Comparison of ENCODE assay signal across 1 cellular context in the genomic region with DNA sequence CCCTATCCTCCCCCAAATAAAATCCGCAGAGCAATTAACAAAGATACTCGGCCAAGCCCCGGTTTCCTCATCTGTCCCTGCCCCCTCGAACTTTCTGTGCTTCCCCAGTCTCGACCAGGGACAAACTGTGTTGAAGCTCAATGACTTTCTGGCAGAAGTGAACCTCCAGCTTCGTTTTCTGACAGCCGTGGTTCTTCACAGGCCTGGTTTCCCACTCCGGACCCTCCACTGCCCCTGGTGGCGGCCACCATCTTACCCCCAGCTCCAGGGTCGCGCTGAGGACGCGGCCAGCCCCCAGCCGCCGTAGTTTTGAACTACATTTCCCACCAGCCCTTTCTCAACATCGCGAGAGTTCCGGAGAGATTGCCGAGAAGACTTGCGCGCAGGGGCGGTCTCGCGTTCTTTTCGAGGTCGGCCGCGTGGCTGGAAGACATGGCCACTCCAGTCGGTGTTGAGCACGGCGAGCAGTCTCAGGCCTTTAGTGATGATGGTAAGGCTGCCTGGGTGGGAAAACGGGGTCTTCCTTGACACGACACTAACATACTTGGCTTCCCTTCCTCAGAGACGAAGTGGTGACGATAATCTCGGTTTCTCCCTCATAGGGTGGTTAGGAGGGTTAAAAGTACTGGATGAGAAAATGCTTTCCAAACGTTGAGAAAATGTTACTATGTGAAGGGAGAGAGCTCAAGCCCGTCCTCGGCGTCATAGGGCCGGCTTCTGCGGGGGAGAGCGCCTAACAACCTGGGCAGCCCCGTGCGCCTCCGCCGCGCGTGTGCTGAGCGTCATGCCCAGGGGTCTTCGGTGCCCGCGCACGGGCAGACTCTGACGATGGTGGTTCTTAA.
A peak's percentile ranks its signal among the peaks of the same experiment; 100 is the strongest.
TF ChIP-seq lines count a peak whose summit lies in the region.

No MANE protein-coding gene starts in this region.

TF ChIP-seq in HepG2, 621 proteins besides CTCF, POLR2A, EP300 and RAD21 (continued from another document and continues in another):
- TF ChIP-seq, protein P1, sequence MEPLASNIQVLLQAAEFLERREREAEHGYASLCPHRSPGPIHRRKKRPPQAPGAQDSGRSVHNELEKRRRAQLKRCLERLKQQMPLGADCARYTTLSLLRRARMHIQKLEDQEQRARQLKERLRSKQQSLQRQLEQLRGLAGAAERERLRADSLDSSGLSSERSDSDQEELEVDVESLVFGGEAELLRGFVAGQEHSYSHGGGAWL (CRISPR knock-in tag; IDR thresholded peaks at IDR 0.05) = peak; percentile 78; the same call in 1 of the 2 replicates
- TF ChIP-seq SP2 (CRISPR knock-in tag; IDR thresholded peaks at IDR 0.05) (peak; percentile 31; the same call in 1 of the 2 replicates), ZNF224 (CRISPR knock-in tag; IDR thresholded peaks at IDR 0.05) (peak; percentile 86), DMAP1 (CRISPR knock-in tag; IDR thresholded peaks at IDR 0.05) (peak; percentile 100), NR3C1 (CRISPR knock-in tag; IDR thresholded peaks at IDR 0.05) (no peak), ZNF496 (CRISPR knock-in tag; IDR thresholded peaks at IDR 0.05; ENCODE audit: insufficient replicate concordance) (no peak), ZNF672 (CRISPR knock-in tag; IDR thresholded peaks at IDR 0.05) (peak; percentile 87; the same call in 1 of the 2 replicates), ZNF138 (CRISPR knock-in tag; IDR thresholded peaks at IDR 0.05; ENCODE audit: low read depth) (peak; percentile 89; the same call in 1 of the 2 replicates), POGZ (CRISPR knock-in tag; IDR thresholded peaks at IDR 0.05) (no peak), BORCS8-MEF2B (CRISPR knock-in tag; IDR thresholded peaks at IDR 0.05) (peak; percentile 93), ZIK1 (CRISPR knock-in tag; IDR thresholded peaks at IDR 0.05; ENCODE audit: borderline replicate concordance, low read depth) (peak; percentile 85; the same call in 1 of the 2 replicates), MYNN (CRISPR knock-in tag; IDR thresholded peaks at IDR 0.05; ENCODE audit: low read depth) (peak; percentile 87), REL (CRISPR knock-in tag; conservative IDR thresholded peaks at IDR 0.05) (peak; percentile 81; the same call in 1 of the 2 replicates), TMF1 (CRISPR knock-in tag; IDR thresholded peaks at IDR 0.05; ENCODE audit: low read depth) (no peak; the same call in 1 of the 2 replicates), SRSF9 (IDR thresholded peaks at IDR 0.05; ENCODE audit: borderline replicate concordance, insufficient read depth, low read depth, low read length, poor library complexity, severe bottlenecking) (no peak), YEATS2 (CRISPR knock-in tag; IDR thresholded peaks at IDR 0.05; ENCODE audit: borderline replicate concordance) (peak; percentile 98), ZSCAN31 (CRISPR knock-in tag; IDR thresholded peaks at IDR 0.05; ENCODE audit: low read depth) (peak; percentile 89), ZNF136 (CRISPR knock-in tag; IDR thresholded peaks at IDR 0.05; ENCODE audit: low read depth) (no peak; the same call in 1 of the 2 replicates), FOXJ3 (CRISPR knock-in tag; IDR thresholded peaks at IDR 0.05; ENCODE audit: borderline replicate concordance) (0 out of 2 replicates have a peak, but pooled peaks have one; percentile 5), PHF20 (CRISPR knock-in tag; IDR thresholded peaks at IDR 0.05) (peak; percentile 21; the same call in 1 of the 2 replicates), ZNF569 (CRISPR knock-in tag; IDR thresholded peaks at IDR 0.05; ENCODE audit: borderline replicate concordance) (no peak), ARNT2 (CRISPR knock-in tag; IDR thresholded peaks at IDR 0.05; ENCODE audit: low read depth) (peak; percentile 100)
- TF ChIP-seq, protein P2, sequence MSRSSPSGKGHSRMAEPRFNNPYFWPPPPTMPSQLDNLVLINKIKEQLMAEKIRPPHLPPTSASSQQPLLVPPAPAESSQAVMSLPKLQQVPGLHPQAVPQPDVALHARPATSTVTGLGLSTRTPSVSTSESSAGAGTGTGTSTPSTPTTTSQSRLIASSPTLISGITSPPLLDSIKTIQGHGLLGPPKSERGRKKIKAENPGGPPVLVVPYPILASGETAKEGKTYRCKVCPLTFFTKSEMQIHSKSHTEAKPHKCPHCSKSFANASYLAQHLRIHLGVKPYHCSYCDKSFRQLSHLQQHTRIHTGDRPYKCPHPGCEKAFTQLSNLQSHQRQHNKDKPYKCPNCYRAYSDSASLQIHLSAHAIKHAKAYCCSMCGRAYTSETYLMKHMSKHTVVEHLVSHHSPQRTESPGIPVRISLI (CRISPR knock-in tag; IDR thresholded peaks at IDR 0.05; ENCODE audit: borderline replicate concordance) = no peak
- TF ChIP-seq, protein P3, sequence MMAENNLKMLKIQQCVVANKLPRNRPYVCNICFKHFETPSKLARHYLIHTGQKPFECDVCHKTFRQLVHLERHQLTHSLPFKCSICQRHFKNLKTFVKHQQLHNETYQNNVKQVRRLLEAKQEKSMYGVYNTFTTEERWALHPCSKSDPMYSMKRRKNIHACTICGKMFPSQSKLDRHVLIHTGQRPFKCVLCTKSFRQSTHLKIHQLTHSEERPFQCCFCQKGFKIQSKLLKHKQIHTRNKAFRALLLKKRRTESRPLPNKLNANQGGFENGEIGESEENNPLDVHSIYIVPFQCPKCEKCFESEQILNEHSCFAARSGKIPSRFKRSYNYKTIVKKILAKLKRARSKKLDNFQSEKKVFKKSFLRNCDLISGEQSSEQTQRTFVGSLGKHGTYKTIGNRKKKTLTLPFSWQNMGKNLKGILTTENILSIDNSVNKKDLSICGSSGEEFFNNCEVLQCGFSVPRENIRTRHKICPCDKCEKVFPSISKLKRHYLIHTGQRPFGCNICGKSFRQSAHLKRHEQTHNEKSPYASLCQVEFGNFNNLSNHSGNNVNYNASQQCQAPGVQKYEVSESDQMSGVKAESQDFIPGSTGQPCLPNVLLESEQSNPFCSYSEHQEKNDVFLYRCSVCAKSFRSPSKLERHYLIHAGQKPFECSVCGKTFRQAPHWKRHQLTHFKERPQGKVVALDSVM (CRISPR knock-in tag; IDR thresholded peaks at IDR 0.05) = no peak
- TF ChIP-seq, protein P4, sequence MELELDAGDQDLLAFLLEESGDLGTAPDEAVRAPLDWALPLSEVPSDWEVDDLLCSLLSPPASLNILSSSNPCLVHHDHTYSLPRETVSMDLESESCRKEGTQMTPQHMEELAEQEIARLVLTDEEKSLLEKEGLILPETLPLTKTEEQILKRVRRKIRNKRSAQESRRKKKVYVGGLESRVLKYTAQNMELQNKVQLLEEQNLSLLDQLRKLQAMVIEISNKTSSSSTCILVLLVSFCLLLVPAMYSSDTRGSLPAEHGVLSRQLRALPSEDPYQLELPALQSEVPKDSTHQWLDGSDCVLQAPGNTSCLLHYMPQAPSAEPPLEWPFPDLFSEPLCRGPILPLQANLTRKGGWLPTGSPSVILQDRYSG (CRISPR knock-in tag; IDR thresholded peaks at IDR 0.05) = no peak
- TF ChIP-seq, protein P5, sequence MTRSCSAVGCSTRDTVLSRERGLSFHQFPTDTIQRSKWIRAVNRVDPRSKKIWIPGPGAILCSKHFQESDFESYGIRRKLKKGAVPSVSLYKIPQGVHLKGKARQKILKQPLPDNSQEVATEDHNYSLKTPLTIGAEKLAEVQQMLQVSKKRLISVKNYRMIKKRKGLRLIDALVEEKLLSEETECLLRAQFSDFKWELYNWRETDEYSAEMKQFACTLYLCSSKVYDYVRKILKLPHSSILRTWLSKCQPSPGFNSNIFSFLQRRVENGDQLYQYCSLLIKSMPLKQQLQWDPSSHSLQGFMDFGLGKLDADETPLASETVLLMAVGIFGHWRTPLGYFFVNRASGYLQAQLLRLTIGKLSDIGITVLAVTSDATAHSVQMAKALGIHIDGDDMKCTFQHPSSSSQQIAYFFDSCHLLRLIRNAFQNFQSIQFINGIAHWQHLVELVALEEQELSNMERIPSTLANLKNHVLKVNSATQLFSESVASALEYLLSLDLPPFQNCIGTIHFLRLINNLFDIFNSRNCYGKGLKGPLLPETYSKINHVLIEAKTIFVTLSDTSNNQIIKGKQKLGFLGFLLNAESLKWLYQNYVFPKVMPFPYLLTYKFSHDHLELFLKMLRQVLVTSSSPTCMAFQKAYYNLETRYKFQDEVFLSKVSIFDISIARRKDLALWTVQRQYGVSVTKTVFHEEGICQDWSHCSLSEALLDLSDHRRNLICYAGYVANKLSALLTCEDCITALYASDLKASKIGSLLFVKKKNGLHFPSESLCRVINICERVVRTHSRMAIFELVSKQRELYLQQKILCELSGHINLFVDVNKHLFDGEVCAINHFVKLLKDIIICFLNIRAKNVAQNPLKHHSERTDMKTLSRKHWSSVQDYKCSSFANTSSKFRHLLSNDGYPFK (CRISPR knock-in tag; IDR thresholded peaks at IDR 0.05; ENCODE audit: borderline replicate concordance) = peak; percentile 92; the same call in 1 of the 2 replicates
- TF ChIP-seq, protein P6, sequence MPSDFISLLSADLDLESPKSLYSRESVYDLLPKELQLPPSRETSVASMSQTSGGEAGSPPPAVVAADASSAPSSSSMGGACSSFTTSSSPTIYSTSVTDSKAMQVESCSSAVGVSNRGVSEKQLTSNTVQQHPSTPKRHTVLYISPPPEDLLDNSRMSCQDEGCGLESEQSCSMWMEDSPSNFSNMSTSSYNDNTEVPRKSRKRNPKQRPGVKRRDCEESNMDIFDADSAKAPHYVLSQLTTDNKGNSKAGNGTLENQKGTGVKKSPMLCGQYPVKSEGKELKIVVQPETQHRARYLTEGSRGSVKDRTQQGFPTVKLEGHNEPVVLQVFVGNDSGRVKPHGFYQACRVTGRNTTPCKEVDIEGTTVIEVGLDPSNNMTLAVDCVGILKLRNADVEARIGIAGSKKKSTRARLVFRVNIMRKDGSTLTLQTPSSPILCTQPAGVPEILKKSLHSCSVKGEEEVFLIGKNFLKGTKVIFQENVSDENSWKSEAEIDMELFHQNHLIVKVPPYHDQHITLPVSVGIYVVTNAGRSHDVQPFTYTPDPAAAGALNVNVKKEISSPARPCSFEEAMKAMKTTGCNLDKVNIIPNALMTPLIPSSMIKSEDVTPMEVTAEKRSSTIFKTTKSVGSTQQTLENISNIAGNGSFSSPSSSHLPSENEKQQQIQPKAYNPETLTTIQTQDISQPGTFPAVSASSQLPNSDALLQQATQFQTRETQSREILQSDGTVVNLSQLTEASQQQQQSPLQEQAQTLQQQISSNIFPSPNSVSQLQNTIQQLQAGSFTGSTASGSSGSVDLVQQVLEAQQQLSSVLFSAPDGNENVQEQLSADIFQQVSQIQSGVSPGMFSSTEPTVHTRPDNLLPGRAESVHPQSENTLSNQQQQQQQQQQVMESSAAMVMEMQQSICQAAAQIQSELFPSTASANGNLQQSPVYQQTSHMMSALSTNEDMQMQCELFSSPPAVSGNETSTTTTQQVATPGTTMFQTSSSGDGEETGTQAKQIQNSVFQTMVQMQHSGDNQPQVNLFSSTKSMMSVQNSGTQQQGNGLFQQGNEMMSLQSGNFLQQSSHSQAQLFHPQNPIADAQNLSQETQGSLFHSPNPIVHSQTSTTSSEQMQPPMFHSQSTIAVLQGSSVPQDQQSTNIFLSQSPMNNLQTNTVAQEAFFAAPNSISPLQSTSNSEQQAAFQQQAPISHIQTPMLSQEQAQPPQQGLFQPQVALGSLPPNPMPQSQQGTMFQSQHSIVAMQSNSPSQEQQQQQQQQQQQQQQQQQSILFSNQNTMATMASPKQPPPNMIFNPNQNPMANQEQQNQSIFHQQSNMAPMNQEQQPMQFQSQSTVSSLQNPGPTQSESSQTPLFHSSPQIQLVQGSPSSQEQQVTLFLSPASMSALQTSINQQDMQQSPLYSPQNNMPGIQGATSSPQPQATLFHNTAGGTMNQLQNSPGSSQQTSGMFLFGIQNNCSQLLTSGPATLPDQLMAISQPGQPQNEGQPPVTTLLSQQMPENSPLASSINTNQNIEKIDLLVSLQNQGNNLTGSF (CRISPR knock-in tag; IDR thresholded peaks at IDR 0.05) = no peak; the same call in 1 of the 2 replicates
- TF ChIP-seq, protein P7, sequence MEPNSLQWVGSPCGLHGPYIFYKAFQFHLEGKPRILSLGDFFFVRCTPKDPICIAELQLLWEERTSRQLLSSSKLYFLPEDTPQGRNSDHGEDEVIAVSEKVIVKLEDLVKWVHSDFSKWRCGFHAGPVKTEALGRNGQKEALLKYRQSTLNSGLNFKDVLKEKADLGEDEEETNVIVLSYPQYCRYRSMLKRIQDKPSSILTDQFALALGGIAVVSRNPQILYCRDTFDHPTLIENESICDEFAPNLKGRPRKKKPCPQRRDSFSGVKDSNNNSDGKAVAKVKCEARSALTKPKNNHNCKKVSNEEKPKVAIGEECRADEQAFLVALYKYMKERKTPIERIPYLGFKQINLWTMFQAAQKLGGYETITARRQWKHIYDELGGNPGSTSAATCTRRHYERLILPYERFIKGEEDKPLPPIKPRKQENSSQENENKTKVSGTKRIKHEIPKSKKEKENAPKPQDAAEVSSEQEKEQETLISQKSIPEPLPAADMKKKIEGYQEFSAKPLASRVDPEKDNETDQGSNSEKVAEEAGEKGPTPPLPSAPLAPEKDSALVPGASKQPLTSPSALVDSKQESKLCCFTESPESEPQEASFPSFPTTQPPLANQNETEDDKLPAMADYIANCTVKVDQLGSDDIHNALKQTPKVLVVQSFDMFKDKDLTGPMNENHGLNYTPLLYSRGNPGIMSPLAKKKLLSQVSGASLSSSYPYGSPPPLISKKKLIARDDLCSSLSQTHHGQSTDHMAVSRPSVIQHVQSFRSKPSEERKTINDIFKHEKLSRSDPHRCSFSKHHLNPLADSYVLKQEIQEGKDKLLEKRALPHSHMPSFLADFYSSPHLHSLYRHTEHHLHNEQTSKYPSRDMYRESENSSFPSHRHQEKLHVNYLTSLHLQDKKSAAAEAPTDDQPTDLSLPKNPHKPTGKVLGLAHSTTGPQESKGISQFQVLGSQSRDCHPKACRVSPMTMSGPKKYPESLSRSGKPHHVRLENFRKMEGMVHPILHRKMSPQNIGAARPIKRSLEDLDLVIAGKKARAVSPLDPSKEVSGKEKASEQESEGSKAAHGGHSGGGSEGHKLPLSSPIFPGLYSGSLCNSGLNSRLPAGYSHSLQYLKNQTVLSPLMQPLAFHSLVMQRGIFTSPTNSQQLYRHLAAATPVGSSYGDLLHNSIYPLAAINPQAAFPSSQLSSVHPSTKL (CRISPR knock-in tag; IDR thresholded peaks at IDR 0.05) = peak; percentile 55; the same call in 1 of the 2 replicates
- TF ChIP-seq, protein P8, sequence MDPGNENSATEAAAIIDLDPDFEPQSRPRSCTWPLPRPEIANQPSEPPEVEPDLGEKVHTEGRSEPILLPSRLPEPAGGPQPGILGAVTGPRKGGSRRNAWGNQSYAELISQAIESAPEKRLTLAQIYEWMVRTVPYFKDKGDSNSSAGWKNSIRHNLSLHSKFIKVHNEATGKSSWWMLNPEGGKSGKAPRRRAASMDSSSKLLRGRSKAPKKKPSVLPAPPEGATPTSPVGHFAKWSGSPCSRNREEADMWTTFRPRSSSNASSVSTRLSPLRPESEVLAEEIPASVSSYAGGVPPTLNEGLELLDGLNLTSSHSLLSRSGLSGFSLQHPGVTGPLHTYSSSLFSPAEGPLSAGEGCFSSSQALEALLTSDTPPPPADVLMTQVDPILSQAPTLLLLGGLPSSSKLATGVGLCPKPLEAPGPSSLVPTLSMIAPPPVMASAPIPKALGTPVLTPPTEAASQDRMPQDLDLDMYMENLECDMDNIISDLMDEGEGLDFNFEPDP (CRISPR knock-in tag; conservative IDR thresholded peaks at IDR 0.05) = peak; percentile 55; the same call in 1 of the 2 replicates
- TF ChIP-seq, protein P9, sequence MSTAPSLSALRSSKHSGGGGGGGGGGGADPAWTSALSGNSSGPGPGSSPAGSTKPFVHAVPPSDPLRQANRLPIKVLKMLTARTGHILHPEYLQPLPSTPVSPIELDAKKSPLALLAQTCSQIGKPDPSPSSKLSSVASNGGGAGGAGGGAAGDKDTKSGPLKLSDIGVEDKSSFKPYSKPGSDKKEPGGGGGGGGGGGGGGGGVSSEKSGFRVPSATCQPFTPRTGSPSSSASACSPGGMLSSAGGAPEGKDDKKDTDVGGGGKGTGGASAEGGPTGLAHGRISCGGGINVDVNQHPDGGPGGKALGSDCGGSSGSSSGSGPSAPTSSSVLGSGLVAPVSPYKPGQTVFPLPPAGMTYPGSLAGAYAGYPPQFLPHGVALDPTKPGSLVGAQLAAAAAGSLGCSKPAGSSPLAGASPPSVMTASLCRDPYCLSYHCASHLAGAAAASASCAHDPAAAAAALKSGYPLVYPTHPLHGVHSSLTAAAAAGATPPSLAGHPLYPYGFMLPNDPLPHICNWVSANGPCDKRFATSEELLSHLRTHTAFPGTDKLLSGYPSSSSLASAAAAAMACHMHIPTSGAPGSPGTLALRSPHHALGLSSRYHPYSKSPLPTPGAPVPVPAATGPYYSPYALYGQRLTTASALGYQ (CRISPR knock-in tag; IDR thresholded peaks at IDR 0.05) = 0 out of 2 replicates have a peak, but pooled peaks have one; percentile 9
